In genomic region chr6:37172991-37173572, GRCh38 we compare ENCODE assay signal across 11 cellular contexts. TPM values are rescaled to one million over a fixed set of nuclear protein-coding genes. Genes with fewer than 3 reads are reported as not detected.
DNase-seq lines count a peak whose midpoint lies in the region; ATAC-seq, FAIRE-seq and TF ChIP-seq lines count a peak whose summit lies in the region.
"Had no signal": no experiment of that assay in that cellular context is flagged by ENCODE, and none has a peak within 500 bp of the region (broad histone marks: within the 10 kb centered on the region; RNA-seq: fewer than 3 reads in every experiment).

No MANE protein-coding gene starts in this region.

- H3K9ac ChIP-seq in Loucy (ENCODE audit: low read depth, low read length, poor library complexity, severe bottlenecking) (peak overlapping the region; percentile 0), colonic mucosa (ENCODE audit: low read depth in 2 of 2, low read length in 2 of 2) (peak overlapping the region; percentile 44 to 54)

- H3K9me3 Mint-ChIP-seq in natural killer cell, result no peaks in the 10 kb centered on the region

- H3K4me2 ChIP-seq in A549 (peak overlapping the region; percentile 73), Loucy (ENCODE audit: low read depth, low read length, poor library complexity, severe bottlenecking) (peak overlapping the region; percentile 85)

- WGBS in A549 (ENCODE audit: missing lambda C conversion rate), result 91% methylated on average over 7 of the region's 7 CpGs

- H3K9me3 ChIP-seq in A549 (no peaks in the 10 kb centered on the region), Loucy (ENCODE audit: insufficient read depth, low read depth, low read length) (no peaks in the 10 kb centered on the region), colonic mucosa (no peaks in the 10 kb centered on the region)
- H3K9me3 ChIP-seq: Caco-2, SJSA1 had no signal

- TF ChIP-seq POLR2A in A549 (IDR thresholded peaks at IDR 0.05; ENCODE audit: low read length), result no peak

- H2AFZ ChIP-seq in Loucy (ENCODE audit: low read length), result no peak overlapping the region

- H3K4me3 ChIP-seq in A549, result peak overlapping the region; percentile 92; the same call in 1 of the 3 replicates
- peak overlapping the region; percentile 82 for H3K4me3 ChIP-seq in Loucy (ENCODE audit: low read length, poor library complexity, severe bottlenecking)
- peak overlapping the region; percentile 90 for H3K4me3 ChIP-seq in colonic mucosa
- H3K4me3 ChIP-seq: SJSA1 had no signal

- no peak overlapping the region for H3K27ac ChIP-seq in A549
- H3K27ac ChIP-seq in colonic mucosa, result peak overlapping the region; percentile 94
- H3K27ac ChIP-seq: SJSA1 had no signal

- peak overlapping the region; percentile 95 to 99 for H3K27ac Mint-ChIP-seq in natural killer cell

- no peak for DNase-seq in A549 (ENCODE audit: low read depth in 1 of 2, low spot score in 1 of 2)
- no peak for DNase-seq in colonic mucosa
- DNase-seq in natural killer cell, result no peak
- no peak for DNase-seq in LoVo (ENCODE audit: low spot score)
- DNase-seq in 8988T, result no peak
- DNase-seq in dermis blood vessel endothelial cell, result no peak
- DNase-seq: Caco-2 had no signal

- FAIRE-seq in A549 (lab: Jason Lieb, UNC), result no peak
- FAIRE-seq: frontal cortex had no signal

- CTCF ChIA-PET in A549 (lab: Yijun Ruan, JAX), result interaction anchor here (0.8 to 18.4 kb wide), 20 partner anchors 9 to 153 kb away, joined by 3 to 449 read pairs (median 9); no protein-coding TSS in a partner anchor

- ATAC-seq in A549, result no peak
- no peak for ATAC-seq in natural killer cell
- ATAC-seq in GM18517 (IDR thresholded peaks at IDR 0.05; ENCODE audit: unreplicated experiment), result no peak

- H3K36me3 ChIP-seq in Loucy (ENCODE audit: insufficient read depth, low read length) (peaks cover 28% of the 10 kb centered on the region; the same call in 1 of the 2 replicates), colonic mucosa (peaks cover 13% of the 10 kb centered on the region)

- H4K20me1 ChIP-seq in Loucy (ENCODE audit: insufficient read depth, low read length, poor library complexity, severe bottlenecking), result peaks cover 27% of the 10 kb centered on the region

- H3K9me2 ChIP-seq in Loucy (replicated peaks; ENCODE audit: low read depth, low read length), result no peaks in the 10 kb centered on the region

- H3K27me3 Mint-ChIP-seq in natural killer cell (ENCODE audit: low read depth in 2 of 2), result no peaks in the 10 kb centered on the region

- H3F3A ChIP-seq in Loucy (ENCODE audit: low read depth), result peaks cover 3% of the 10 kb centered on the region; the same call in 1 of the 2 replicates

- H3K27me3 ChIP-seq in Loucy (ENCODE audit: insufficient read depth, low read length, poor library complexity, severe bottlenecking) (no peaks in the 10 kb centered on the region), colonic mucosa (no peaks in the 10 kb centered on the region)
- H3K27me3 ChIP-seq: SJSA1 had no signal

- POLR2A ChIA-PET in A549 (lab: Yijun Ruan, JAX), result interaction anchor here (1.2 to 2.9 kb wide), 3 partner anchors 39 to 114 kb away, joined by 6 to 20 read pairs (median 8); no protein-coding TSS in a partner anchor

- H3K36me3 Mint-ChIP-seq in natural killer cell, result peaks cover 33% of the 10 kb centered on the region

- intact Hi-C loops in colonic mucosa (cut with DNase I), result loop anchor here (2.0 to 5.0 kb wide), 2 partner anchors 34 to 122 kb away; no protein-coding TSS in a partner anchor
- intact Hi-C loops in natural killer cell (cut with micrococcal nuclease), result loop anchor here (1.0 to 10.0 kb wide), 7 partner anchors 37 to 578 kb away; partner anchors contain the start of genes C6orf89 and SRSF3

- TF ChIP-seq CTCF in A549 (IDR thresholded peaks at IDR 0.05), result no peak
- no peak for TF ChIP-seq CTCF in Loucy (conservative IDR thresholded peaks at IDR 0.05; ENCODE audit: low read length)
- no peak for TF ChIP-seq CTCF in colonic mucosa (IDR thresholded peaks at IDR 0.05)
- no peak for TF ChIP-seq CTCF in natural killer cell (IDR thresholded peaks at IDR 0.05)

- TF ChIP-seq RAD21 in A549 (conservative IDR thresholded peaks at IDR 0.05 in 1 of 2, IDR thresholded peaks at IDR 0.05 in 1 of 2), result no peak

- H3K4me3 Mint-ChIP-seq in natural killer cell, result peak overlapping the region; percentile 99

- peaks cover 20% of the 10 kb centered on the region for H3K4me1 ChIP-seq in A549
- peaks cover 26% of the 10 kb centered on the region for H3K4me1 ChIP-seq in Loucy (ENCODE audit: insufficient read depth, low read length, poor library complexity, severe bottlenecking)
- H3K4me1 ChIP-seq in colonic mucosa, result no peaks in the 10 kb centered on the region

- TF ChIP-seq EP300 in A549 (IDR thresholded peaks at IDR 0.05), result no peak

- H3K79me2 ChIP-seq in Loucy (ENCODE audit: insufficient read depth, low read length), result peaks cover 46% of the 10 kb centered on the region

- peaks cover 73 to 75% of the 10 kb centered on the region in 2 donors for H3K4me1 Mint-ChIP-seq in natural killer cell

TF ChIP-seq in A549, 52 proteins besides CTCF, POLR2A, EP300 and RAD21:
- TF ChIP-seq BCL3 (IDR thresholded peaks at IDR 0.05) (no peak), CBX2 (IDR thresholded peaks at IDR 0.05; ENCODE audit: borderline replicate concordance, low read depth) (no peak), PBX3 (IDR thresholded peaks at IDR 0.05) (no peak), PHF8 (IDR thresholded peaks at IDR 0.05; ENCODE audit: borderline replicate concordance, low read depth) (no peak), FOSL2 (IDR thresholded peaks at IDR 0.05) (no peak), FOSL2 (CRISPR knock-in tag; IDR thresholded peaks at IDR 0.05) (no peak), NR3C1 (IDR thresholded peaks at IDR 0.05) (no peak), TP53 (CRISPR knock-in tag; IDR thresholded peaks at IDR 0.05) (no peak), POLR2AphosphoS2 (conservative IDR thresholded peaks at IDR 0.05; ENCODE audit: low read length) (no peak), MAFK (IDR thresholded peaks at IDR 0.05; ENCODE audit: partially characterized antibody) (no peak), ZNF302 (CRISPR knock-in tag; IDR thresholded peaks at IDR 0.05) (no peak), KDM1A (IDR thresholded peaks at IDR 0.05; ENCODE audit: low read depth) (no peak), JUN (IDR thresholded peaks at IDR 0.05) (no peak), EHF (CRISPR knock-in tag; IDR thresholded peaks at IDR 0.05) (no peak), CHD2 (IDR thresholded peaks at IDR 0.05; ENCODE audit: low read length, partially characterized antibody) (no peak), SMC3 (IDR thresholded peaks at IDR 0.05) (no peak), MAX (IDR thresholded peaks at IDR 0.05) (no peak)

RNA-seq across cellular contexts. Expression of gene PIM1, which starts 3.1 kb away (rescaled TPM):
- 19.0 and 21.9 TPM in 2 replicates for polyA plus RNA-seq in A549 (2011; rRNA removed)
- 24.5 and 35.6 TPM in 2 replicates for polyA plus RNA-seq in A549 (2012; cell fraction: cytosol; rRNA removed)
- 78.3 and 86.2 TPM in 2 replicates for polyA plus RNA-seq in A549 (2012; cell fraction: nucleus; rRNA removed)
- 12.3 to 16.6 TPM (median 15.4 TPM) in 3 replicates for polyA plus RNA-seq in A549 (2017; fragmentation: RNase III; extraction: RNeasy Plus Mini Kit Qiagen cat#74134 plus additional on column Dnase treatment)
- polyA minus RNA-seq in A549 (2011; rRNA and poly(A)+ RNA removed), result 28.6 and 29.4 TPM in 2 replicates
- 10 to 100 TPM; 15.6 to 26.2 TPM for total RNA-seq in colonic mucosa
- total RNA-seq in natural killer cell, result 100 to 1,000 TPM; 188 to 242 (median 215) TPM
- total RNA-seq in dermis blood vessel endothelial cell, result 1.3 and 2.6 TPM in 2 replicates

Comparison
In these comparisons a context has a peak if more than half of its experiments do, and no peak if none do; other contexts are left out.
1. RNA of gene PIM1, which starts 3.1 kb away (total RNA-seq): 188 to 242 TPM in natural killer cell; 15.6 to 26.2 TPM in colonic mucosa and 1.3 to 2.6 TPM in dermis blood vessel endothelial cell; every median in the first group is over 4 times any median in the second.
2. Peak in every context shown above with its lines, with median percentiles within 50 percentile points of each other: H3K4me3 ChIP-seq.